Comparison of ENCODE assay signal across 3 cellular contexts in the genomic region with DNA sequence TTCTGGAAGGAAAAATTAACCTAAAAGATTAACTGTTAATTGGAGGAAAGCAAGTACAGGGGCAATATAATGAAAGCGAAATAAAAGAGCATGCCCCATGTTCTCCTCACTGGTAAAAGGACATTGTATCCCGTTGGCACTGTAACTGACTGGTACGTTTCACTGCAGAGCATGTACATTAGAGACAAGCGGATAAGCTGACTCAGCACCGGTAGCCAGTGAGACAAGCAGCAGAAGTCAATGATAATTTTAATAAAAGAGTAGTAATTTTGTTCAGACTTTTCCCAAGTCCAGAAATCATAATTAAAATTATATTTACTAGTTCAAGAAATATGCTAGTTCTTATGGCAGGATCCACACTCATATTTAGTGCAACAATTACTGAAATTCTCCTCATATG.
TF ChIP-seq lines count a peak whose summit lies in the region.

No MANE protein-coding gene starts in this region.

TF ChIP-seq in A549, 52 proteins besides CTCF, POLR2A, EP300 and RAD21:
- TF ChIP-seq MAFK (IDR thresholded peaks at IDR 0.05; ENCODE audit: partially characterized antibody) (peak; percentile 62), PHF8 (IDR thresholded peaks at IDR 0.05; ENCODE audit: borderline replicate concordance, low read depth) (no peak), TFCP2L1 (CRISPR knock-in tag; IDR thresholded peaks at IDR 0.05) (no peak), FOSB (CRISPR knock-in tag; IDR thresholded peaks at IDR 0.05) (no peak), SREBF2 (IDR thresholded peaks at IDR 0.05) (no peak), EHMT2 (IDR thresholded peaks at IDR 0.05; ENCODE audit: low read depth) (no peak)
- TF ChIP-seq, protein P1, sequence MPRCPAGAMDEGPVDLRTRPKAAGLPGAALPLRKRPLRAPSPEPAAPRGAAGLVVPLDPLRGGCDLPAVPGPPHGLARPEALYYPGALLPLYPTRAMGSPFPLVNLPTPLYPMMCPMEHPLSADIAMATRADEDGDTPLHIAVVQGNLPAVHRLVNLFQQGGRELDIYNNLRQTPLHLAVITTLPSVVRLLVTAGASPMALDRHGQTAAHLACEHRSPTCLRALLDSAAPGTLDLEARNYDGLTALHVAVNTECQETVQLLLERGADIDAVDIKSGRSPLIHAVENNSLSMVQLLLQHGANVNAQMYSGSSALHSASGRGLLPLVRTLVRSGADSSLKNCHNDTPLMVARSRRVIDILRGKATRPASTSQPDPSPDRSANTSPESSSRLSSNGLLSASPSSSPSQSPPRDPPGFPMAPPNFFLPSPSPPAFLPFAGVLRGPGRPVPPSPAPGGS (IDR thresholded peaks at IDR 0.05) = no peak
TF ChIP-seq in A549: peak in this region for 1.

TF ChIP-seq in IMR-90, 13 proteins besides CTCF, POLR2A, EP300 and RAD21:
- TF ChIP-seq MAZ (IDR thresholded peaks at IDR 0.05; ENCODE audit: borderline replicate concordance, low read depth, low read length) = no peak
- no peak for TF ChIP-seq SMC3 (IDR thresholded peaks at IDR 0.05; ENCODE audit: low read depth, low read length)
- no peak for TF ChIP-seq CEBPB (IDR thresholded peaks at IDR 0.05; ENCODE audit: low read depth, low read length)
- TF ChIP-seq, protein P2, sequence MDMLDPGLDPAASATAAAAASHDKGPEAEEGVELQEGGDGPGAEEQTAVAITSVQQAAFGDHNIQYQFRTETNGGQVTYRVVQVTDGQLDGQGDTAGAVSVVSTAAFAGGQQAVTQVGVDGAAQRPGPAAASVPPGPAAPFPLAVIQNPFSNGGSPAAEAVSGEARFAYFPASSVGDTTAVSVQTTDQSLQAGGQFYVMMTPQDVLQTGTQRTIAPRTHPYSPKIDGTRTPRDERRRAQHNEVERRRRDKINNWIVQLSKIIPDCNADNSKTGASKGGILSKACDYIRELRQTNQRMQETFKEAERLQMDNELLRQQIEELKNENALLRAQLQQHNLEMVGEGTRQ (IDR thresholded peaks at IDR 0.05; ENCODE audit: low read depth, low read length) = no peak
- TF ChIP-seq MAFK (IDR thresholded peaks at IDR 0.05; ENCODE audit: low read depth, low read length) = peak; percentile 80
- no peak for TF ChIP-seq RFX5 (IDR thresholded peaks at IDR 0.05; ENCODE audit: low read depth, low read length)

TF ChIP-seq in H1, 55 proteins besides CTCF, POLR2A, EP300 and RAD21:
- no peak for TF ChIP-seq TCF12 (IDR thresholded peaks at IDR 0.05; ENCODE audit: low read depth, low read length)
- peak; percentile 67 for TF ChIP-seq MAFK (IDR thresholded peaks at IDR 0.05; ENCODE audit: low read depth, low read length)
- no peak for TF ChIP-seq SP4 (IDR thresholded peaks at IDR 0.05; ENCODE audit: low read length)
